Comparison of ENCODE assay signal across 23 cellular contexts in the genomic region with DNA sequence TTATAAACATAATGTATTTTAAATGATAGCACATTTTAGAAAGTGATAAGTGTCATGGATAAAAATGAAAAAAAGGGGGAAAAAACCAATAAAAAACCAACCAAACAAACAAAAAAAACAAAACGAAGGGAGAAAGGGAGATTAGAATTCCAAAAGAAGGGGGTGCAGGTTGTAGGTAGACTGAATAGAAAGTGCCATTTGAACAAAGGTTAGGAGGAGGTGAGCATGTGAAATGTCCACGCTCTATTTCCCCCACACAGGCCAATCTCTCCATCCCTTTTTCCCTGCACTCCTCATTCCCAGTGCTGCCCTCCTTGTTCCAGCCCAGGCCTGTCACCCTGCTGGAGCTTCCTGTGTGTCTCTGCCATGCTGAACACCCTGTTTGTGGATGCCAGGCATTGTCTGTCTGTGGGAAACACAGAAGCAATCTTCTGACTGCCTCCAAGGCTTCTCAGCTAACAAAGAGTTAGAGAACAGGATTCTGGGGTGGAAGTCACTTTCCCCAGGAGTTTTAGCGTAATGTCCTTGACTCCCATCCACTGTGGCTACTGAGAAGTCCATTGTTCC.
DNase-seq lines count a peak whose midpoint lies in the region; ATAC-seq and TF ChIP-seq lines count a peak whose summit lies in the region.
"Had no signal": no experiment of that assay in that cellular context is flagged by ENCODE, and none has a peak within 500 bp of the region (broad histone marks: within the 10 kb centered on the region; RNA-seq: fewer than 3 reads in every experiment).

No MANE protein-coding gene starts in this region.

- H3K9me3 ChIP-seq in PC-3 (ENCODE audit: low read length) (no peaks in the 10 kb centered on the region), esophagus muscularis mucosa (peaks cover 0 to 5% (median 0%) of the 10 kb centered on the region in 4 donors), neural progenitor cell (ENCODE audit: low read depth) (no peaks in the 10 kb centered on the region)

- POLR2A ChIA-PET in PC-3 (lab: Charles Lee; ENCODE audit: unreplicated experiment): no interaction called here

- no peaks in the 10 kb centered on the region for H4K20me1 ChIP-seq in PC-3 (ENCODE audit: low read length)
- H4K20me1 ChIP-seq in neural progenitor cell (ENCODE audit: low read depth): no peaks in the 10 kb centered on the region

- intact Hi-C loops in PC-3 (cut with micrococcal nuclease) (loop anchor here (10.0 kb wide), 1 partner anchor 146 kb away; the partner anchor contains the start of gene ICE1), esophagus muscularis mucosa (cut with DNase I) (no loop called here), posterior cingulate gyrus (cut with DNase I) (no loop called here)

- H3K36me3 Mint-ChIP-seq in neural progenitor cell: no peaks in the 10 kb centered on the region

- TF ChIP-seq CTCF in PC-3 (conservative IDR thresholded peaks at IDR 0.05; ENCODE audit: low read depth, low read length) (no peak), esophagus muscularis mucosa (IDR thresholded peaks at IDR 0.05) (no peak), neural progenitor cell (IDR thresholded peaks at IDR 0.05) (no peak)

- H3K36me3 ChIP-seq in PC-3 (ENCODE audit: low read depth, low read length): no peaks in the 10 kb centered on the region
- no peaks in the 10 kb centered on the region for H3K36me3 ChIP-seq in esophagus muscularis mucosa
- H3K36me3 ChIP-seq in neural progenitor cell: no peaks in the 10 kb centered on the region

- no peak overlapping the region for H3K4me2 ChIP-seq in PC-3 (ENCODE audit: low read length)
- no peak overlapping the region for H3K4me2 ChIP-seq in neural progenitor cell

- H3K27me3 Mint-ChIP-seq in neural progenitor cell (ENCODE audit: insufficient read depth, low read depth): no peaks in the 10 kb centered on the region

- H3K4me3 Mint-ChIP-seq in neural progenitor cell: no peak overlapping the region

- peaks cover 15% of the 10 kb centered on the region for H3K4me1 Mint-ChIP-seq in neural progenitor cell

- peak overlapping the region; percentile 90 for H3K27ac Mint-ChIP-seq in neural progenitor cell

- no peak overlapping the region for H3K27ac ChIP-seq in PC-3 (ENCODE audit: low read length)
- H3K27ac ChIP-seq in esophagus muscularis mucosa (replicated peaks in 1 of 4): no peak overlapping the region
- no peak overlapping the region for H3K27ac ChIP-seq in neural progenitor cell
- H3K27ac ChIP-seq: GM23248 had no signal

- CTCF ChIA-PET in PC-3 (lab: Charles Lee): no interaction called here

- TF ChIP-seq POLR2A in esophagus muscularis mucosa (IDR thresholded peaks at IDR 0.05; ENCODE audit: low read depth): no peak

- H3K9ac ChIP-seq in PC-3 (ENCODE audit: low read length) (no peak overlapping the region), neural progenitor cell (no peak overlapping the region)
- H3K9ac ChIP-seq: GM23248 had no signal

- H3K79me2 ChIP-seq in PC-3 (ENCODE audit: low read length): no peaks in the 10 kb centered on the region
- H3K79me2 ChIP-seq in neural progenitor cell (ENCODE audit: low read depth): no peaks in the 10 kb centered on the region

- no peak for TF ChIP-seq EP300 in esophagus muscularis mucosa (IDR thresholded peaks at IDR 0.05)

- no peaks in the 10 kb centered on the region for H3K9me2 ChIP-seq in PC-3 (replicated peaks; ENCODE audit: low read length)

- ATAC-seq in PC-3 (peak; percentile 27; the same call in 1 of the 2 replicates), GM21381 (IDR thresholded peaks at IDR 0.05; ENCODE audit: unreplicated experiment) (no peak)
- ATAC-seq: HCT116 had no signal

- H3K4me3 ChIP-seq in PC-3 (ENCODE audit: low read length): no peak overlapping the region
- no peak overlapping the region for H3K4me3 ChIP-seq in esophagus muscularis mucosa
- no peak overlapping the region for H3K4me3 ChIP-seq in neural progenitor cell
- H3K4me3 ChIP-seq: GM23248 had no signal

- H3K9me3 Mint-ChIP-seq in neural progenitor cell: peaks cover 6% of the 10 kb centered on the region

- DNase-seq in COLO668 (lab: John Stamatoyannopoulos, UW; ENCODE audit: unreplicated experiment) (peak; percentile 21), PC-3 (no peak), esophagus muscularis mucosa (ENCODE audit: extremely low spot score) (peak; percentile 45), neural progenitor cell (ENCODE audit: low spot score) (peak; percentile 34), NCI-H82 treated with DMSO at 0.1 percent for 48 hours (lab: John Stamatoyannopoulos, UW; ENCODE audit: unreplicated experiment) (no peak), posterior cingulate gyrus (no peak)
- DNase-seq in activated CD4-positive, CD25-positive, alpha-beta regulatory T cell treated with anti-CD3 and anti-CD28 coated beads, Interleukin-2, amount 50 U/mL, for 72 hours: no peak
- DNase-seq: DMS 273 treated with DMSO at 0.1 percent for 48 hours, DND-41, GDM1, GM23248, Kasumi-1, MM.1S, NCI-H1092, NCI-H146, NCI-H2029 treated with DMSO at 0.1 percent for 48 hours, NCI-H2171, NCI-H446, NCI-H69, OCI-M1, SIG-M5 had no signal

- H3K27me3 ChIP-seq in PC-3 (ENCODE audit: low read length) (no peaks in the 10 kb centered on the region), esophagus muscularis mucosa (no peaks in the 10 kb centered on the region), neural progenitor cell (no peaks in the 10 kb centered on the region)

- H3F3A ChIP-seq in PC-3 (ENCODE audit: low read length, unreplicated experiment): no peaks in the 10 kb centered on the region
- no peaks in the 10 kb centered on the region for H3F3A ChIP-seq in neural progenitor cell (ENCODE audit: low read depth)

- no TSS peak for BruUV-seq in PC-3 (replicated peaks; lab: Mats Ljungman, UMichigan)

- H3K4me1 ChIP-seq in PC-3 (ENCODE audit: insufficient read depth, low read length) (0 out of 2 replicates have a peak, but pooled peaks cover 13% of the 10 kb centered on the region), esophagus muscularis mucosa (no peaks in the 10 kb centered on the region), neural progenitor cell (peaks cover 11% of the 10 kb centered on the region)

- H2AFZ ChIP-seq in PC-3 (ENCODE audit: low read length): 0 out of 2 replicates have a peak overlapping the region, but pooled peaks have one; percentile 19
- peak overlapping the region; percentile 19 for H2AFZ ChIP-seq in neural progenitor cell (replicated peaks)
- H2AFZ ChIP-seq: GM23248 had no signal

- WGBS in esophagus muscularis mucosa: 73% methylated on average over 3 of the region's 3 CpGs

Comparison
In these comparisons a context has a peak if more than half of its experiments do, and no peak if none do; other contexts are left out.
1. DNase-seq: peak in COLO668 (single experiment), esophagus muscularis mucosa (single experiment) and neural progenitor cell (single experiment); none in PC-3 (single experiment), NCI-H82 treated with DMSO at 0.1 percent for 48 hours (single experiment), activated CD4-positive, CD25-positive, alpha-beta regulatory T cell treated with anti-CD3 and anti-CD28 coated beads, Interleukin-2, amount 50 U/mL, for 72 hours (single experiment) and posterior cingulate gyrus (0 of 10).